Comparison of ENCODE assay signal across 8 cellular contexts in genomic region chr7:36440880-36441279, GRCh38. TPM values are rescaled to one million over a fixed set of nuclear protein-coding genes. Genes with fewer than 3 reads are reported as not detected.
DNase-seq lines count a peak whose midpoint lies in the region; ATAC-seq and TF ChIP-seq lines count a peak whose summit lies in the region.

No MANE protein-coding gene starts in this region.

- intact Hi-C loops in left ventricle myocardium inferior (cut with micrococcal nuclease): no loop called here
- intact Hi-C loops in right cardiac atrium (cut with DNase I): no loop called here

- no peak overlapping the region for H2AFZ ChIP-seq in OCI-LY3 (ENCODE audit: low read depth, low read length)

- ATAC-seq in right cardiac atrium (no peak), GM18868 (IDR thresholded peaks at IDR 0.05; ENCODE audit: unreplicated experiment) (no peak), GM18511 (IDR thresholded peaks at IDR 0.05; ENCODE audit: unreplicated experiment) (no peak)

- H3K27me3 ChIP-seq in left ventricle myocardium inferior (ENCODE audit: low read depth): no peaks in the 10 kb centered on the region
- no peaks in the 10 kb centered on the region for H3K27me3 ChIP-seq in right cardiac atrium (ENCODE audit: control insufficient read depth, insufficient read depth)
- no peaks in the 10 kb centered on the region for H3K27me3 ChIP-seq in OCI-LY3 (ENCODE audit: low read depth, low read length)

- H3K4me3 Mint-ChIP-seq in type B pancreatic cell: no peak overlapping the region

- H3K36me3 ChIP-seq in left ventricle myocardium inferior: no peaks in the 10 kb centered on the region
- H3K36me3 ChIP-seq in OCI-LY3 (replicated peaks; ENCODE audit: low read depth, low read length): peaks cover 56% of the 10 kb centered on the region

- no peak overlapping the region for H3K4me2 ChIP-seq in OCI-LY3 (ENCODE audit: low read length)

- H3K4me1 Mint-ChIP-seq in type B pancreatic cell (ENCODE audit: unreplicated experiment): no peaks in the 10 kb centered on the region

- H3K4me1 ChIP-seq in left ventricle myocardium inferior: no peaks in the 10 kb centered on the region
- no peaks in the 10 kb centered on the region for H3K4me1 ChIP-seq in right cardiac atrium (ENCODE audit: control insufficient read depth, insufficient read depth, low read length)
- no peaks in the 10 kb centered on the region for H3K4me1 ChIP-seq in OCI-LY3 (ENCODE audit: low read length)

- H4K20me1 ChIP-seq in OCI-LY3 (ENCODE audit: insufficient read depth, low read length): 0 out of 2 replicates have a peak, but pooled peaks cover 3% of the 10 kb centered on the region

- no peak overlapping the region for H3K27ac Mint-ChIP-seq in type B pancreatic cell

- H3K9ac ChIP-seq in OCI-LY3 (ENCODE audit: low read length): no peak overlapping the region

- no peak for DNase-seq in left ventricle myocardium inferior
- DNase-seq in right cardiac atrium: no peak
- DNase-seq in foreskin melanocyte: peak; percentile 31
- DNase-seq in type B pancreatic cell (ENCODE audit: extremely low spot score, unreplicated experiment): no peak
- DNase-seq in NCI-H774 (lab: John Stamatoyannopoulos, UW): no peak

- H3K9me3 ChIP-seq in left ventricle myocardium inferior (replicated peaks) (no peaks in the 10 kb centered on the region), right cardiac atrium (ENCODE audit: control insufficient read depth, low read length) (no peaks in the 10 kb centered on the region), OCI-LY3 (ENCODE audit: insufficient read depth, low read length) (no peaks in the 10 kb centered on the region)

- TF ChIP-seq CTCF in left ventricle myocardium inferior (IDR thresholded peaks at IDR 0.05; ENCODE audit: borderline replicate concordance) (peak; percentile 44), OCI-LY3 (IDR thresholded peaks at IDR 0.05; ENCODE audit: low read depth, low read length) (peak; percentile 51), type B pancreatic cell (conservative IDR thresholded peaks at IDR 0.05) (peak; percentile 69)

- H3K4me3 ChIP-seq in left ventricle myocardium inferior (no peak overlapping the region), right cardiac atrium (ENCODE audit: low read length) (no peak overlapping the region), OCI-LY3 (ENCODE audit: low read length) (no peak overlapping the region)

- peaks cover 21% of the 10 kb centered on the region for H3K36me3 Mint-ChIP-seq in type B pancreatic cell

- H3K27me3 Mint-ChIP-seq in type B pancreatic cell: no peaks in the 10 kb centered on the region

- H3K79me2 ChIP-seq in OCI-LY3 (ENCODE audit: low read length): peaks cover 4% of the 10 kb centered on the region

- WGBS in right cardiac atrium: 61% methylated on average over 3 of the region's 3 CpGs

- no peak overlapping the region for H3K27ac ChIP-seq in left ventricle myocardium inferior (replicated peaks)
- H3K27ac ChIP-seq in right cardiac atrium (ENCODE audit: low read length): no peak overlapping the region
- H3K27ac ChIP-seq in OCI-LY3 (ENCODE audit: low read length): no peak overlapping the region

- H3K9me3 Mint-ChIP-seq in type B pancreatic cell: no peaks in the 10 kb centered on the region

RNA-seq across cellular contexts. Expression of gene ANLN, which starts 51.2 kb away (rescaled TPM):
- total RNA-seq in left ventricle myocardium inferior: 2.1 TPM
- 1 to 10 TPM; 1.4 to 4.1 (median 3.5) TPM for total RNA-seq in right cardiac atrium
- polyA plus RNA-seq in right cardiac atrium: 0.77 TPM
- total RNA-seq in type B pancreatic cell (ENCODE audit: low replicate concordance): 23.8 and 68.3 TPM in 2 replicates
